In the genomic region with DNA sequence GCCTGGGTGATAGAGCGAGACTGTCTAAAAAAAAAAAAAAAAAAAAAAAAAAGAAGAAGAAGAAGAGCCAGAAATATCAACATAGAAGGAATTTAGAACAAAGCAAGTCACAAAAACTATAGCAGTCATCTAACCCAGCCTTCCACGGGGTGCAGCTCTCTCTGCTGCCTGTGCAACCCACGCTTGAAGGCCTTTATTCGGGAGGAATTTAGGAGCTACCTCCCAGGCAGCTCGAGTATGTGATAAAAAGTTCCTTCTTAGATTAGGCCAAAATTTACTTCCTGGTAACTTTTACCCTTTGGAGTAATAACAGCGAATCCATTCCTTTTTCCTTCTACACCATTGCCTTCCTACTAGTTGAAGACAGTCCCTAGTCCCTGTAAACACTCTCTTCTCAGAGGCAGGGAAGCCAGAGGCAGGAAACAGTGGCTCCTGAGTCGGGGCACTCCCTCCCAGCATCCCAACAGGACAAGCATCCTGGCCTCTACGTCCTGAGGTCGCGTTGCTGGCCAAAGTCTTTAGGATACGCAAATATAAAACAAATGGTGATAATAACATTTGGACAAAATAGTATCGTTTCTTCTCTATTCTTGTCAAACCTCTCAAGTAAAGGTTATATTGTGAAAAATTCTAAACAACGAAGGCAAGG, we compare ENCODE assay signal across 18 cellular contexts.
"Had no signal": no experiment of that assay in that cellular context is flagged by ENCODE, and none has a peak within 500 bp of the region (broad histone marks: within the 10 kb centered on the region; RNA-seq: fewer than 3 reads in every experiment).

No MANE protein-coding gene starts in this region.

- H3K27me3 ChIP-seq: dorsolateral prefrontal cortex, heart left ventricle, spleen, testis, vagina had no signal

- H3K9me3 ChIP-seq: heart left ventricle, left ventricle myocardium inferior, spleen, testis, vagina had no signal

- ATAC-seq: effector memory CD8-positive, alpha-beta T cell; heart left ventricle; naive thymus-derived CD4-positive, alpha-beta T cell had no signal

- H3K27ac Mint-ChIP-seq: activated naive CD4-positive, alpha-beta T cell treated with anti-CD3 and anti-CD28 coated beads, Interleukin-2, amount 50 U/mL, for 24 hours; effector memory CD8-positive, alpha-beta T cell; naive thymus-derived CD4-positive, alpha-beta T cell; progenitor cell of endocrine pancreas had no signal

- H3K36me3 ChIP-seq: heart left ventricle, left ventricle myocardium inferior, spleen, vagina had no signal

- H3K4me1 ChIP-seq: heart left ventricle, left ventricle myocardium inferior, testis, vagina had no signal

- H3K4me3 Mint-ChIP-seq: activated naive CD4-positive, alpha-beta T cell treated with anti-CD3 and anti-CD28 coated beads, Interleukin-2, amount 50 U/mL, for 24 hours; effector memory CD8-positive, alpha-beta T cell; naive thymus-derived CD4-positive, alpha-beta T cell; neural crest cell had no signal

- H3K27me3 Mint-ChIP-seq: activated naive CD4-positive, alpha-beta T cell treated with anti-CD3 and anti-CD28 coated beads, Interleukin-2, amount 50 U/mL, for 24 hours; naive thymus-derived CD4-positive, alpha-beta T cell had no signal

- H3K9me3 Mint-ChIP-seq: activated naive CD4-positive, alpha-beta T cell treated with anti-CD3 and anti-CD28 coated beads, Interleukin-2, amount 50 U/mL, for 24 hours; effector memory CD8-positive, alpha-beta T cell; naive thymus-derived CD4-positive, alpha-beta T cell had no signal

- H3K4me1 Mint-ChIP-seq: activated naive CD4-positive, alpha-beta T cell treated with anti-CD3 and anti-CD28 coated beads, Interleukin-2, amount 50 U/mL, for 24 hours; naive thymus-derived CD4-positive, alpha-beta T cell had no signal

- DNase-seq: activated gamma-delta T cell treated with Interleukin-2 at 50 U/mL for 16 hours; activated T-cell treated with anti-CD3 and anti-CD28 coated beads, Interleukin-2, amount 50 U/mL, for 1 hour; aorta; central memory CD4-positive, alpha-beta T cell; dorsolateral prefrontal cortex; effector memory CD8-positive, alpha-beta T cell; heart left ventricle; left ventricle myocardium inferior; naive thymus-derived CD4-positive, alpha-beta T cell; retina; spleen; stimulated activated CD4-positive, alpha-beta T cell treated with anti-CD3 and anti-CD28 coated beads, Interleukin-4, amount 100 ng/mL, for 1 hour; stimulated activated naive CD4-positive, alpha-beta T cell had no signal

- H3K4me3 ChIP-seq: dorsolateral prefrontal cortex, heart left ventricle, left ventricle myocardium inferior, spleen, vagina had no signal

- H3K36me3 Mint-ChIP-seq: activated naive CD4-positive, alpha-beta T cell treated with anti-CD3 and anti-CD28 coated beads, Interleukin-2, amount 50 U/mL, for 24 hours; naive thymus-derived CD4-positive, alpha-beta T cell had no signal

- H3K27ac ChIP-seq: dorsolateral prefrontal cortex, heart left ventricle, left ventricle myocardium inferior, vagina had no signal
